ENCODE assay signal across 8 cellular contexts in genomic region chrX:48475295-48475694, GRCh38. TPM values are rescaled to one million over a fixed set of nuclear protein-coding genes. Genes with fewer than 3 reads are reported as not detected.
DNase-seq lines count a peak whose midpoint lies in the region; ATAC-seq and TF ChIP-seq lines count a peak whose summit lies in the region.

No MANE protein-coding gene starts in this region.

- peak overlapping the region; percentile 81 for H3K4me3 ChIP-seq in left ventricle myocardium inferior
- peak overlapping the region; percentile 16 to 79 (median 68) for H3K4me3 ChIP-seq in upper lobe of left lung

- no peak for ATAC-seq in activated naive CD4-positive, alpha-beta T cell treated with anti-CD3 and anti-CD28 coated beads, Interleukin-2, amount 50 U/mL, for 72 hours
- ATAC-seq in left lobe of liver (peak; percentile 63), upper lobe of left lung (ENCODE audit: low FRiP score in 2 of 2) (no peak), HG03439 (IDR thresholded peaks at IDR 0.05; ENCODE audit: unreplicated experiment) (no peak)

- H3K27ac Mint-ChIP-seq in activated naive CD4-positive, alpha-beta T cell treated with anti-CD3 and anti-CD28 coated beads, Interleukin-2, amount 50 U/mL, for 72 hours = peak overlapping the region; percentile 98 to 99

- H3K36me3 Mint-ChIP-seq in activated naive CD4-positive, alpha-beta T cell treated with anti-CD3 and anti-CD28 coated beads, Interleukin-2, amount 50 U/mL, for 72 hours = peaks cover 26% of the 10 kb centered on the region in 2 donors

- H3K36me3 ChIP-seq in left ventricle myocardium inferior (no peaks in the 10 kb centered on the region), upper lobe of left lung (peaks cover 0 to 2% (median 0%) of the 10 kb centered on the region in 4 donors)

- no peaks in the 10 kb centered on the region for H3K27me3 ChIP-seq in left ventricle myocardium inferior (ENCODE audit: low read depth)
- H3K27me3 ChIP-seq in upper lobe of left lung = no peaks in the 10 kb centered on the region

- intact Hi-C loops in left ventricle myocardium inferior (cut with micrococcal nuclease) (no loop called here), cardiac septum (cut with DNase I) (loop anchor here (10.0 kb wide), 2 partner anchors 390 to 640 kb away; partner anchors contain the start of gene ZNF81), head of caudate nucleus (cut with DNase I) (loop anchor here (10.0 kb wide), 1 partner anchor 120 kb away; the partner anchor contains the start of gene WDR13)

- no peak for TF ChIP-seq CTCF in left ventricle myocardium inferior (IDR thresholded peaks at IDR 0.05; ENCODE audit: borderline replicate concordance)
- no peak for TF ChIP-seq CTCF in upper lobe of left lung (IDR thresholded peaks at IDR 0.05)

- DNase-seq in left ventricle myocardium inferior (no peak), cardiac septum (ENCODE audit: low spot score) (no peak), left lobe of liver (ENCODE audit: low spot score) (no peak), upper lobe of left lung (no peak), NCI-H1105 (lab: John Stamatoyannopoulos, UW) (no peak), head of caudate nucleus (no peak)
- DNase-seq in activated naive CD4-positive, alpha-beta T cell treated with anti-CD3 and anti-CD28 coated beads, Interleukin-2, amount 50 U/mL, for 72 hours (ENCODE audit: low spot score in 2 of 2) = no peak

- H3K9me3 Mint-ChIP-seq in activated naive CD4-positive, alpha-beta T cell treated with anti-CD3 and anti-CD28 coated beads, Interleukin-2, amount 50 U/mL, for 72 hours = no peaks in the 10 kb centered on the region

- 3 to 27% methylated on average over 5 of the region's 5 CpGs for WGBS in upper lobe of left lung, 2 donors

- TF ChIP-seq EP300 in upper lobe of left lung (IDR thresholded peaks at IDR 0.05) = no peak

- H3K27ac ChIP-seq in left ventricle myocardium inferior (replicated peaks) = peak overlapping the region; percentile 84
- H3K27ac ChIP-seq in upper lobe of left lung = peak overlapping the region in 3 of 4 donors; percentile 49 to 83 (median 81)

- TF ChIP-seq POLR2A in upper lobe of left lung (IDR thresholded peaks at IDR 0.05) = no peak

- H3K4me1 ChIP-seq in left ventricle myocardium inferior (peaks cover 21% of the 10 kb centered on the region), upper lobe of left lung (peaks cover 0 to 15% (median 2%) of the 10 kb centered on the region in 4 donors)

- no peaks in the 10 kb centered on the region for H3K9me3 ChIP-seq in left ventricle myocardium inferior (replicated peaks)
- no peaks in the 10 kb centered on the region for H3K9me3 ChIP-seq in upper lobe of left lung

RNA-seq across cellular contexts. Expression of gene FTSJ1, which starts 0.7 kb away (rescaled TPM):
- 15.3 TPM for total RNA-seq in left ventricle myocardium inferior
- 18.8 TPM for total RNA-seq in cardiac septum
- total RNA-seq in activated naive CD4-positive, alpha-beta T cell treated with anti-CD3 and anti-CD28 coated beads, Interleukin-2, amount 50 U/mL, for 72 hours = 10 to 100 TPM; 58.4 to 76.6 TPM
- 15.6 TPM for total RNA-seq in left lobe of liver
- 10 to 100 TPM; 25.2 to 49.1 (median 42.8) TPM for total RNA-seq in upper lobe of left lung

RNA-seq across cellular contexts. Expression of gene SLC38A5, which starts 5.2 kb away (rescaled TPM):
- 0.71 TPM for total RNA-seq in left ventricle myocardium inferior
- total RNA-seq in cardiac septum = 2.2 TPM
- total RNA-seq in activated naive CD4-positive, alpha-beta T cell treated with anti-CD3 and anti-CD28 coated beads, Interleukin-2, amount 50 U/mL, for 72 hours = 10 to 100 TPM; 46.3 to 94.5 TPM
- total RNA-seq in left lobe of liver = 0.30 TPM
- total RNA-seq in upper lobe of left lung = 10 to 100 TPM; 10.2 to 32.4 (median 17.9) TPM

RNA-seq across cellular contexts. Expression of gene PORCN, which starts 33.5 kb away (rescaled TPM):
- 13.6 TPM for total RNA-seq in left ventricle myocardium inferior
- 12.9 TPM for total RNA-seq in cardiac septum
- total RNA-seq in activated naive CD4-positive, alpha-beta T cell treated with anti-CD3 and anti-CD28 coated beads, Interleukin-2, amount 50 U/mL, for 72 hours = 10 to 100 TPM; 10.7 to 11.8 TPM
- 1.9 TPM for total RNA-seq in left lobe of liver
- total RNA-seq in upper lobe of left lung = 10 to 100 TPM in 5 of 6 donors, 1 to 10 TPM in 1; 10.0 to 53.4 (median 14.3) TPM

RNA-seq across cellular contexts. Expression of gene EBP, which starts 46.3 kb away (rescaled TPM):
- total RNA-seq in left ventricle myocardium inferior (48.9 TPM), cardiac septum (38.6 TPM), left lobe of liver (267 TPM), upper lobe of left lung (100 to 1,000 TPM in 2 of 6 donors, 10 to 100 TPM in 4; 21.0 to 101 (median 74.9) TPM)
- 100 to 1,000 TPM; 107 to 176 TPM for total RNA-seq in activated naive CD4-positive, alpha-beta T cell treated with anti-CD3 and anti-CD28 coated beads, Interleukin-2, amount 50 U/mL, for 72 hours
